ENCODE assay signal across 9 cellular contexts in genomic region chr5:172502969-172503368, GRCh38. TPM values are rescaled to one million over a fixed set of nuclear protein-coding genes. Genes with fewer than 3 reads are reported as not detected.
DNase-seq lines count a peak whose midpoint lies in the region; ATAC-seq and TF ChIP-seq lines count a peak whose summit lies in the region.
"Had no signal": no experiment of that assay in that cellular context is flagged by ENCODE, and none has a peak within 500 bp of the region (broad histone marks: within the 10 kb centered on the region; RNA-seq: fewer than 3 reads in every experiment).

No MANE protein-coding gene starts in this region.

- H3K4me1 Mint-ChIP-seq in activated CD4-positive, alpha-beta memory T cell treated with anti-CD3 and anti-CD28 coated beads, Interleukin-2, amount 10 ng/mL, durations not matched to agents 7 days and 5 days: no peaks in the 10 kb centered on the region
- H3K4me1 Mint-ChIP-seq in activated CD4-positive, alpha-beta memory T cell treated with anti-CD3 and anti-CD28 coated beads for 36 hours (ENCODE audit: low read depth): no peaks in the 10 kb centered on the region
- H3K4me1 Mint-ChIP-seq in stimulated activated memory B cell treated with anti-CD40 and anti-IgM and Interleukin-4, amounts not matched to agents 10 μg/mL and 1 μg/mL and 100 μg/mL, for 72 hours: no peaks in the 10 kb centered on the region
- no peaks in the 10 kb centered on the region for H3K4me1 Mint-ChIP-seq in CD4-positive, alpha-beta T cell (ENCODE audit: low read depth)

- POLR2A ChIA-PET in activated CD4-positive, alpha-beta memory T cell treated with anti-CD3 and anti-CD28 coated beads, Interleukin-2, amount 10 ng/mL, durations not matched to agents 7 days and 5 days (lab: Charles Lee): no interaction called here
- POLR2A ChIA-PET in activated CD4-positive, alpha-beta memory T cell treated with anti-CD3 and anti-CD28 coated beads for 36 hours (lab: Charles Lee): no interaction called here
- POLR2A ChIA-PET in CD4-positive, alpha-beta T cell (lab: Charles Lee): no interaction called here

- no peaks in the 10 kb centered on the region for H3K36me3 Mint-ChIP-seq in activated CD4-positive, alpha-beta memory T cell treated with anti-CD3 and anti-CD28 coated beads, Interleukin-2, amount 10 ng/mL, durations not matched to agents 7 days and 5 days (ENCODE audit: low read depth)
- no peaks in the 10 kb centered on the region for H3K36me3 Mint-ChIP-seq in activated CD4-positive, alpha-beta memory T cell treated with anti-CD3 and anti-CD28 coated beads for 36 hours
- no peaks in the 10 kb centered on the region for H3K36me3 Mint-ChIP-seq in stimulated activated memory B cell treated with anti-CD40 and anti-IgM and Interleukin-4, amounts not matched to agents 10 μg/mL and 1 μg/mL and 100 μg/mL, for 72 hours
- no peaks in the 10 kb centered on the region for H3K36me3 Mint-ChIP-seq in CD4-positive, alpha-beta T cell (ENCODE audit: low read depth)

- CTCF ChIA-PET in activated CD4-positive, alpha-beta memory T cell treated with anti-CD3 and anti-CD28 coated beads, Interleukin-2, amount 10 ng/mL, durations not matched to agents 7 days and 5 days (lab: Charles Lee): no interaction called here
- CTCF ChIA-PET in activated CD4-positive, alpha-beta memory T cell treated with anti-CD3 and anti-CD28 coated beads for 36 hours (lab: Charles Lee): no interaction called here
- CTCF ChIA-PET in CD4-positive, alpha-beta T cell (lab: Charles Lee): no interaction called here

- H3K27me3 Mint-ChIP-seq in activated CD4-positive, alpha-beta memory T cell treated with anti-CD3 and anti-CD28 coated beads, Interleukin-2, amount 10 ng/mL, durations not matched to agents 7 days and 5 days: peaks cover 4% of the 10 kb centered on the region
- peaks cover 16% of the 10 kb centered on the region for H3K27me3 Mint-ChIP-seq in activated CD4-positive, alpha-beta memory T cell treated with anti-CD3 and anti-CD28 coated beads for 36 hours
- peaks cover 37% of the 10 kb centered on the region for H3K27me3 Mint-ChIP-seq in stimulated activated memory B cell treated with anti-CD40 and anti-IgM and Interleukin-4, amounts not matched to agents 10 μg/mL and 1 μg/mL and 100 μg/mL, for 72 hours
- H3K27me3 Mint-ChIP-seq in CD4-positive, alpha-beta T cell: peaks cover 12% of the 10 kb centered on the region

- peak; percentile 11 for DNase-seq in activated CD4-positive, alpha-beta memory T cell treated with anti-CD3 and anti-CD28 coated beads, Interleukin-2, amount 10 ng/mL, durations not matched to agents 7 days and 5 days
- no peak for DNase-seq in activated CD4-positive, alpha-beta memory T cell treated with anti-CD3 and anti-CD28 coated beads for 36 hours
- DNase-seq in NCI-H524 treated with DMSO at 0.1 percent for 48 hours (lab: John Stamatoyannopoulos, UW) (peak; percentile 7), nucleus accumbens (lab: John Stamatoyannopoulos, UW) (no peak)
- DNase-seq in CD4-positive, alpha-beta T cell: no peak
- DNase-seq: nephron progenitor cell had no signal

- TF ChIP-seq CTCF in CD4-positive, alpha-beta T cell (IDR thresholded peaks at IDR 0.05): no peak

- H3K9me3 Mint-ChIP-seq in activated CD4-positive, alpha-beta memory T cell treated with anti-CD3 and anti-CD28 coated beads, Interleukin-2, amount 10 ng/mL, durations not matched to agents 7 days and 5 days: no peaks in the 10 kb centered on the region
- no peaks in the 10 kb centered on the region for H3K9me3 Mint-ChIP-seq in activated CD4-positive, alpha-beta memory T cell treated with anti-CD3 and anti-CD28 coated beads for 36 hours
- no peaks in the 10 kb centered on the region for H3K9me3 Mint-ChIP-seq in stimulated activated memory B cell treated with anti-CD40 and anti-IgM and Interleukin-4, amounts not matched to agents 10 μg/mL and 1 μg/mL and 100 μg/mL, for 72 hours
- H3K9me3 Mint-ChIP-seq in CD4-positive, alpha-beta T cell: no peaks in the 10 kb centered on the region
- H3K9me3 Mint-ChIP-seq: nephron progenitor cell had no signal

- ATAC-seq in esophagus mucosa (peak; percentile 14), GM19328 (IDR thresholded peaks at IDR 0.05; ENCODE audit: unreplicated experiment) (no peak)
- peak; percentile 37 for ATAC-seq in stimulated activated memory B cell treated with anti-CD40 and anti-IgM and Interleukin-4, amounts not matched to agents 10 μg/mL and 1 μg/mL and 100 μg/mL, for 72 hours
- no peak for ATAC-seq in CD4-positive, alpha-beta T cell (ENCODE audit: poor library complexity)

- no peaks in the 10 kb centered on the region for H3K27me3 ChIP-seq in CD4-positive, alpha-beta T cell (ENCODE audit: control insufficient read depth, insufficient read depth, low read length)

- intact Hi-C loops in activated CD4-positive, alpha-beta memory T cell treated with anti-CD3 and anti-CD28 coated beads for 36 hours (cut with micrococcal nuclease): no loop called here
- intact Hi-C loops in CD4-positive, alpha-beta T cell (cut with DNase I, micrococcal nuclease): no loop called here

- no peak overlapping the region for H3K27ac ChIP-seq in CD4-positive, alpha-beta T cell (ENCODE audit: low read depth, low read length)

- H3K9me3 ChIP-seq in CD4-positive, alpha-beta T cell (ENCODE audit: control insufficient read depth, low read length): no peaks in the 10 kb centered on the region

- no peak overlapping the region for H3K4me3 Mint-ChIP-seq in activated CD4-positive, alpha-beta memory T cell treated with anti-CD3 and anti-CD28 coated beads, Interleukin-2, amount 10 ng/mL, durations not matched to agents 7 days and 5 days
- H3K4me3 Mint-ChIP-seq in activated CD4-positive, alpha-beta memory T cell treated with anti-CD3 and anti-CD28 coated beads for 36 hours: no peak overlapping the region
- no peak overlapping the region for H3K4me3 Mint-ChIP-seq in stimulated activated memory B cell treated with anti-CD40 and anti-IgM and Interleukin-4, amounts not matched to agents 10 μg/mL and 1 μg/mL and 100 μg/mL, for 72 hours
- H3K4me3 Mint-ChIP-seq in CD4-positive, alpha-beta T cell: no peak overlapping the region
- H3K4me3 Mint-ChIP-seq: nephron progenitor cell had no signal

- H3K27ac Mint-ChIP-seq in activated CD4-positive, alpha-beta memory T cell treated with anti-CD3 and anti-CD28 coated beads, Interleukin-2, amount 10 ng/mL, durations not matched to agents 7 days and 5 days: no peak overlapping the region
- H3K27ac Mint-ChIP-seq in activated CD4-positive, alpha-beta memory T cell treated with anti-CD3 and anti-CD28 coated beads for 36 hours: no peak overlapping the region
- H3K27ac Mint-ChIP-seq in stimulated activated memory B cell treated with anti-CD40 and anti-IgM and Interleukin-4, amounts not matched to agents 10 μg/mL and 1 μg/mL and 100 μg/mL, for 72 hours: no peak overlapping the region
- no peak overlapping the region for H3K27ac Mint-ChIP-seq in CD4-positive, alpha-beta T cell
- H3K27ac Mint-ChIP-seq: nephron progenitor cell had no signal

RNA-seq across cellular contexts. Expression of gene SH3PXD2B, which starts 48.6 kb away (rescaled TPM):
- total RNA-seq in activated CD4-positive, alpha-beta memory T cell treated with anti-CD3 and anti-CD28 coated beads, Interleukin-2, amount 10 ng/mL, durations not matched to agents 7 days and 5 days: under 1 TPM; 0.25 TPM
- 1 to 10 TPM in 1 of 2 experiments, under 1 TPM in 1; 0.99 to 1.1 TPM for total RNA-seq in activated CD4-positive, alpha-beta memory T cell treated with anti-CD3 and anti-CD28 coated beads for 36 hours
- total RNA-seq in esophagus mucosa: 16.5 TPM
- total RNA-seq in CD4-positive, alpha-beta T cell: under 1 TPM; 0.60 to 0.95 TPM

Comparison
In these comparisons a context has a peak if more than half of its experiments do, and no peak if none do; other contexts are left out.
1. DNase-seq: peak in activated CD4-positive, alpha-beta memory T cell treated with anti-CD3 and anti-CD28 coated beads, Interleukin-2, amount 10 ng/mL, durations not matched to agents 7 days and 5 days (single experiment) and NCI-H524 treated with DMSO at 0.1 percent for 48 hours (single experiment); none in activated CD4-positive, alpha-beta memory T cell treated with anti-CD3 and anti-CD28 coated beads for 36 hours (single experiment), nucleus accumbens (0 of 56) and CD4-positive, alpha-beta T cell (0 of 10).
2. ATAC-seq: peak in esophagus mucosa (single experiment) and stimulated activated memory B cell treated with anti-CD40 and anti-IgM and Interleukin-4, amounts not matched to agents 10 μg/mL and 1 μg/mL and 100 μg/mL, for 72 hours (single experiment); none in CD4-positive, alpha-beta T cell (single experiment) and GM19328 (single experiment).